Comparison of ENCODE assay signal across 27 cellular contexts in the genomic region with DNA sequence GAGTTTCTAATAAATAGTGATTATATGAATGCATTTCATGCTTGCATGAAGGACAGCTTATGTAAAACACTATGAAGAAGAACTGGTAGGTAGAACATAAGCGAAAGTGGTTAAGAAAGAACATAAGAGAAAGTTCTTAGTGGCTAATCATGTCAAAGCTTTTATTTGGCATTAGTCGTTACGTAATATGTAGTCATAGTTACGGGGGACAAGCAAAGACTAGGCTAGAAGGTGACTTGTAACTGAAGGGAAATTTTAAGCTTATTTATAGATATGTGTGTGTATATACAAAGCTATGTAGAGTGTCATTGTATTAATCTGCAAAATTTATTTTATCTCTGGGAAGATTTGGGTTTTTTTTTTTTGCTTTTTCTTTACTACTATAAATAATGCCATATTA. TPM values are rescaled to one million over a fixed set of nuclear protein-coding genes. Genes with fewer than 3 reads are reported as not detected.
DNase-seq lines count a peak whose midpoint lies in the region; ATAC-seq, FAIRE-seq and TF ChIP-seq lines count a peak whose summit lies in the region.
"Had no signal": no experiment of that assay in that cellular context is flagged by ENCODE, and none has a peak within 500 bp of the region (broad histone marks: within the 10 kb centered on the region; RNA-seq: fewer than 3 reads in every experiment).

No MANE protein-coding gene starts in this region.

- TF ChIP-seq CTCF in BJ (IDR thresholded peaks at IDR 0.05; ENCODE audit: insufficient read depth, low read depth, low read length) (no peak), fibroblast of mammary gland (conservative IDR thresholded peaks at IDR 0.05; ENCODE audit: control insufficient read depth, insufficient read depth, low read depth, low read length) (no peak), pancreas (IDR thresholded peaks at IDR 0.05) (no peak)

- FAIRE-seq in pancreas (lab: Jason Lieb, UNC) = no peak
- FAIRE-seq: endometrium had no signal

- POLR2A ChIA-PET in BJ (lab: Charles Lee) = no interaction called here

- H3K9me3 Mint-ChIP-seq in stimulated activated effector memory CD8-positive, alpha-beta T cell treated with anti-CD3 and anti-CD28 coated beads, Interleukin-12 subunit alpha, Interleukin-12 subunit beta, amount 100 ng/mL, for 72 hours = no peaks in the 10 kb centered on the region
- H3K9me3 Mint-ChIP-seq: activated naive CD8-positive, alpha-beta T cell treated with anti-CD3 and anti-CD28 coated beads for 36 hours; neural progenitor cell; T-helper 2 cell treated with Interferon-gamma antibody and Interleukin-4, amounts not matched to agents 5 μg/mL and 100 μg/mL, for 36 hours had no signal

- WGBS in pancreas, 2 donors = 95 to 96% methylated on average over 4 of the region's 4 CpGs

- H3K36me3 ChIP-seq in BJ (ENCODE audit: control insufficient read depth, insufficient read depth, low read length) = peaks cover 1% of the 10 kb centered on the region; the same call in 1 of the 2 replicates
- peaks cover 0 to 3% (median 0%) of the 10 kb centered on the region in 3 donors for H3K36me3 ChIP-seq in pancreas

- no peaks in the 10 kb centered on the region for H3K4me1 ChIP-seq in pancreas
- H3K4me1 ChIP-seq: body of pancreas, Peyer's patch, testis had no signal

- DNase-seq in BJ (ENCODE audit: low read depth) (peak; percentile 4), HuH-7 (ENCODE audit: low spot score) (peak; percentile 23), RKO (ENCODE audit: low spot score) (peak; percentile 30), fibroblast of mammary gland (ENCODE audit: low read depth) (peak; percentile 10), medulla oblongata (ENCODE audit: extremely low spot score) (no peak), pancreas (no peak)
- no peak for DNase-seq in stimulated activated effector memory CD8-positive, alpha-beta T cell treated with anti-CD3 and anti-CD28 coated beads, Interleukin-12 subunit alpha, Interleukin-12 subunit beta, amount 100 ng/mL, for 72 hours (ENCODE audit: low spot score in 2 of 2)
- DNase-seq: activated CD4-positive, alpha-beta T cell treated with anti-CD3 and anti-CD28 coated beads, Interleukin-2, amount 50 U/mL, for 4 hours; activated CD8-positive, alpha-beta memory T cell treated with anti-CD3 and anti-CD28 coated beads, Interleukin-2, amount 50 U/mL, for 4 hours; activated naive CD8-positive, alpha-beta T cell treated with anti-CD3 and anti-CD28 coated beads for 36 hours; body of pancreas; CD4-positive, CD25-positive, alpha-beta regulatory T cell; H7; heart right ventricle; KBM-7; NCI-H1092 treated with DMSO at 0.1 percent for 48 hours; NCI-H2029; Peyer's patch; SK-N-SH; stimulated activated naive B cell treated with anti-CD40 and anti-IgM and Interleukin-4, amounts not matched to agents 10 μg/mL and 1 μg/mL and 100 μg/mL, for 72 hours; testis had no signal

- CTCF ChIA-PET in BJ (lab: Yijun Ruan, JAX) = no interaction called here

- no peak overlapping the region for H3K27ac Mint-ChIP-seq in stimulated activated effector memory CD8-positive, alpha-beta T cell treated with anti-CD3 and anti-CD28 coated beads, Interleukin-12 subunit alpha, Interleukin-12 subunit beta, amount 100 ng/mL, for 72 hours
- H3K27ac Mint-ChIP-seq: activated naive CD8-positive, alpha-beta T cell treated with anti-CD3 and anti-CD28 coated beads for 36 hours; activated T-helper 2 cell treated with anti-CD3 and anti-CD28 coated beads, Interferon-gamma antibody, Interleukin-2, Interleukin-4, amounts not matched to agents 10 μg/mL and 5 μg/mL and 100 μg/mL, durations not matched to agents 14 hours and 24 hours and 36 hours; CD4-positive, CD25-positive, alpha-beta regulatory T cell; neural progenitor cell; stimulated activated naive B cell treated with anti-CD40 and anti-IgM and Interleukin-4, amounts not matched to agents 10 μg/mL and 1 μg/mL and 100 μg/mL, for 72 hours; T-helper 2 cell treated with Interferon-gamma antibody and Interleukin-4, amounts not matched to agents 5 μg/mL and 100 μg/mL, for 36 hours had no signal

- H3K4me1 Mint-ChIP-seq in stimulated activated effector memory CD8-positive, alpha-beta T cell treated with anti-CD3 and anti-CD28 coated beads, Interleukin-12 subunit alpha, Interleukin-12 subunit beta, amount 100 ng/mL, for 72 hours = peaks cover 19% of the 10 kb centered on the region

- no peak overlapping the region for H3K4me3 Mint-ChIP-seq in stimulated activated effector memory CD8-positive, alpha-beta T cell treated with anti-CD3 and anti-CD28 coated beads, Interleukin-12 subunit alpha, Interleukin-12 subunit beta, amount 100 ng/mL, for 72 hours
- H3K4me3 Mint-ChIP-seq: activated naive CD8-positive, alpha-beta T cell treated with anti-CD3 and anti-CD28 coated beads for 36 hours; CD4-positive, CD25-positive, alpha-beta regulatory T cell; neural progenitor cell; stimulated activated naive B cell treated with anti-CD40 and anti-IgM and Interleukin-4, amounts not matched to agents 10 μg/mL and 1 μg/mL and 100 μg/mL, for 72 hours; T-helper 2 cell treated with Interferon-gamma antibody and Interleukin-4, amounts not matched to agents 5 μg/mL and 100 μg/mL, for 36 hours had no signal

- intact Hi-C loops in pancreas (cut with DNase I) = no loop called here

- H3K27ac ChIP-seq in pancreas = no peak overlapping the region
- H3K27ac ChIP-seq: body of pancreas, neural progenitor cell, Peyer's patch, testis had no signal

- peaks cover 74% of the 10 kb centered on the region for H3K36me3 Mint-ChIP-seq in stimulated activated effector memory CD8-positive, alpha-beta T cell treated with anti-CD3 and anti-CD28 coated beads, Interleukin-12 subunit alpha, Interleukin-12 subunit beta, amount 100 ng/mL, for 72 hours

- H3K4me3 ChIP-seq in BJ (ENCODE audit: low read depth, low read length) = no peak overlapping the region
- no peak overlapping the region for H3K4me3 ChIP-seq in fibroblast of mammary gland (ENCODE audit: control insufficient read depth, low read depth, low read length)
- no peak overlapping the region for H3K4me3 ChIP-seq in pancreas
- H3K4me3 ChIP-seq: body of pancreas, heart right ventricle, neural progenitor cell, Peyer's patch, smooth muscle cell, testis had no signal

- H3K9me3 ChIP-seq in pancreas = no peaks in the 10 kb centered on the region
- H3K9me3 ChIP-seq: body of pancreas, Peyer's patch, SK-N-SH, testis had no signal

- ATAC-seq in stimulated activated effector memory CD8-positive, alpha-beta T cell treated with anti-CD3 and anti-CD28 coated beads, Interleukin-12 subunit alpha, Interleukin-12 subunit beta, amount 100 ng/mL, for 72 hours = no peak
- ATAC-seq in pancreas = no peak
- ATAC-seq in HG02759 (IDR thresholded peaks at IDR 0.05; ENCODE audit: unreplicated experiment) = no peak
- ATAC-seq: body of pancreas; stimulated activated naive B cell treated with anti-CD40 and anti-IgM and Interleukin-4, amounts not matched to agents 10 μg/mL and 1 μg/mL and 100 μg/mL, for 72 hours had no signal

- H3K27me3 ChIP-seq in BJ (ENCODE audit: control insufficient read depth, insufficient read depth, low read length) (no peaks in the 10 kb centered on the region), pancreas (no peaks in the 10 kb centered on the region)
- H3K27me3 ChIP-seq: body of pancreas, heart right ventricle, neural progenitor cell, Peyer's patch, testis had no signal

RNA-seq across cellular contexts. Expression of a gene that starts 36.9 kb away (rescaled TPM):
- polyA plus RNA-seq in BJ (2011; rRNA removed) = 47.4 and 115 TPM in 2 replicates
- polyA minus RNA-seq in BJ (2011; rRNA and poly(A)+ RNA removed) = 22.3 and 23.7 TPM in 2 replicates
- 10 to 100 TPM; 40.3 to 97.9 (median 75.4) TPM for total RNA-seq in pancreas
- 10 to 100 TPM; 10.8 to 30.6 TPM for polyA plus RNA-seq in pancreas

RNA-seq across cellular contexts. Expression of a gene that starts 54.0 kb away (rescaled TPM):
- 16.0 and 23.2 TPM in 2 replicates for polyA plus RNA-seq in BJ (2011; rRNA removed)
- 13.8 and 20.3 TPM in 2 replicates for polyA minus RNA-seq in BJ (2011; rRNA and poly(A)+ RNA removed)
- total RNA-seq in pancreas = 10 to 100 TPM; 16.4 to 20.2 (median 18.1) TPM
- 10 to 100 TPM in 1 of 2 donors, 1 to 10 TPM in 1; 8.2 to 16.1 TPM for polyA plus RNA-seq in pancreas

Comparison
In these comparisons a context has a peak if more than half of its experiments do, and no peak if none do; other contexts are left out.
1. DNase-seq: peak in BJ (single experiment), HuH-7 (single experiment), RKO (single experiment) and fibroblast of mammary gland (single experiment); none in medulla oblongata (single experiment), stimulated activated effector memory CD8-positive, alpha-beta T cell treated with anti-CD3 and anti-CD28 coated beads, Interleukin-12 subunit alpha, Interleukin-12 subunit beta, amount 100 ng/mL, for 72 hours (0 of 2) and pancreas (0 of 6).